ENCODE assay signal across 26 cellular contexts in the genomic region with DNA sequence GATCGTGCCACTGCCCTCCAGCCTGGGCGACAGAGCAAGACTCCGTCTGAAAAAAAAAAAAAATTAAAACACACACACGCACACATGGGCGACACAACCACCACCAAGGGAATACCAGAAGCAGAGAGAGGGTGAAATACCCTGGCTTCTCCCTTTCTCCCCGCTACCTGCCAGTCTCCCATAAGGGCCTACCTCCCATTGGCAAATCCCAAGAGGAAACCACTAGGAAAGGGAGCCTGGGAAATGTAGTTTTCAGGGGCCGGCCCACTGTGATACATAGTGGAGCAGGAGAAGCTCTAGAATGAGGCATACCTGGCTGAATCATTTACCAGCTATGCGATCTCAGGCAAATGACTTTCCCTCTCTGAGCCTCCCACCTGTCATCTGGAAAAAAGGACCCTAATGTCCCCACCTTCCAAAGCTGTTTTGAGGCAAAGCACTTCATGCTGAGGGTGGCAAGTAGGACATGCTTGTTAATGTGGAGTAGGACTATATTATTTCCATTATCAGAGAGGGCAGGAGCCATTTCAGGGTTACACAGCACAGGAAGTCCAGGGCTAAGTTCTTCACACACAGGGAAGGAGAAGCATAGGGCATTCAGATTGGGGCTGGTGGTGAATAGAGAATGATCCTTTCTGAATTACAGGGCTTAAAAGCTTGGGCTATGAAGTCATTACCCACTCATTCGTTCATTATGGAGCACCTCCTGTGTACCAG. TPM values are rescaled to one million over a fixed set of nuclear protein-coding genes. Genes with fewer than 3 reads are reported as not detected.
A peak's percentile ranks its signal among the peaks of the same experiment; 100 is the strongest.
DNase-seq lines count a peak whose midpoint lies in the region; ATAC-seq and TF ChIP-seq lines count a peak whose summit lies in the region.
"Had no signal": no experiment of that assay in that cellular context is flagged by ENCODE, and none has a peak within 500 bp of the region (broad histone marks: within the 10 kb centered on the region; RNA-seq: fewer than 3 reads in every experiment).

No MANE protein-coding gene starts in this region.

- H3K9ac ChIP-seq in mammary epithelial cell (ENCODE audit: insufficient read depth, low read length) (no peak overlapping the region), IMR-90 (ENCODE audit: low read depth, low read length) (no peak overlapping the region), trophoblast cell (ENCODE audit: low read length) (no peak overlapping the region)
- H3K9ac ChIP-seq: BLaER1 had no signal

- no peak overlapping the region for H4K5ac ChIP-seq in IMR-90 (ENCODE audit: low read depth, low read length)

- BruUV-seq in mammary epithelial cell (replicated peaks; lab: Mats Ljungman, UMichigan) (no TSS peak), MCF 10A (replicated peaks; lab: Mats Ljungman, UMichigan) (no TSS peak), IMR-90 (replicated peaks; lab: Mats Ljungman, UMichigan) (no TSS peak)

- H3K23ac ChIP-seq in IMR-90 (ENCODE audit: low read depth, low read length) (no peak overlapping the region), trophoblast cell (ENCODE audit: low read length) (no peak overlapping the region)

- no peak overlapping the region for H2BK20ac ChIP-seq in IMR-90 (ENCODE audit: low read depth, low read length)

- POLR2A ChIA-PET in MCF 10A (lab: Yijun Ruan, JAX) (interaction anchor here (0.9 to 2.7 kb wide), 5 partner anchors 11 to 31 kb away, joined by 3 to 9 read pairs (median 4); partner anchors contain the start of genes AXL and HNRNPUL1), IMR-90 (lab: Charles Lee; ENCODE audit: unreplicated experiment) (no interaction called here)

- no peak overlapping the region for H3K27ac Mint-ChIP-seq in MCF 10A (ENCODE audit: low read depth, unreplicated experiment)
- H3K27ac Mint-ChIP-seq: activated B cell treated with CpG ODN at 0.5 μM for 24 hours; activated CD4-positive, alpha-beta memory T cell treated with anti-CD3 and anti-CD28 coated beads for 36 hours; activated naive CD4-positive, alpha-beta T cell treated with anti-CD3 and anti-CD28 coated beads, Interleukin-2, amount 50 U/mL, for 24 hours; stimulated activated naive CD8-positive, alpha-beta T cell treated with anti-CD3 and anti-CD28 coated beads, Interleukin-15, Interleukin-2, amounts not matched to agents 100 ng/mL and 50 ng/mL, for 24 hours had no signal

- peaks cover 54% of the 10 kb centered on the region for H3K36me3 ChIP-seq in mammary epithelial cell (ENCODE audit: insufficient read depth, low read length)
- H3K36me3 ChIP-seq in IMR-90 (ENCODE audit: control insufficient read depth, insufficient read depth, low read length), result peaks cover 79% of the 10 kb centered on the region
- H3K36me3 ChIP-seq in WERI-Rb-1, result no peaks in the 10 kb centered on the region
- H3K36me3 ChIP-seq in trophoblast cell (ENCODE audit: control insufficient read depth in 1 of 2, insufficient read depth in 2 of 2, low read length in 2 of 2), result peaks cover 70 to 76% of the 10 kb centered on the region in 2 experiments
- H3K36me3 ChIP-seq: BLaER1 had no signal

- H3K4me1 ChIP-seq in mammary epithelial cell (ENCODE audit: insufficient read depth, low read length), result no peaks in the 10 kb centered on the region
- no peaks in the 10 kb centered on the region for H3K4me1 ChIP-seq in IMR-90 (ENCODE audit: control insufficient read depth, insufficient read depth, low read length)
- no peaks in the 10 kb centered on the region for H3K4me1 ChIP-seq in trophoblast cell (ENCODE audit: control insufficient read depth in 1 of 2, insufficient read depth in 2 of 2, low read length in 2 of 2)
- H3K4me1 ChIP-seq: BLaER1, sigmoid colon had no signal

- DNase-seq in mammary epithelial cell (peak; percentile 46), MCF 10A (ENCODE audit: unreplicated experiment) (no peak), IMR-90 (no peak), WERI-Rb-1 (peak; percentile 25), trophoblast cell (peak; percentile 42 to 54), NCI-H1436 (lab: John Stamatoyannopoulos, UW) (no peak), SW 1271 (lab: John Stamatoyannopoulos, UW) (no peak)
- DNase-seq in stimulated activated naive CD4-positive, alpha-beta T cell treated with Interleukin-2 at 50 U/mL for 16 hours (lab: John Stamatoyannopoulos, UW), result no peak
- DNase-seq: activated B cell treated with CpG ODN at 0.5 μM for 24 hours; activated CD4-positive, alpha-beta memory T cell treated with anti-CD3 and anti-CD28 coated beads for 36 hours; activated CD8-positive, alpha-beta memory T cell treated with anti-CD3 and anti-CD28 coated beads, Interleukin-2, amount 50 U/mL, for 48 hours; anterior cingulate cortex; Karpas-422; NCI-H187 treated with DMSO at 0.1 percent for 48 hours; RPMI8226; sigmoid colon had no signal

- H3K79me2 ChIP-seq in mammary epithelial cell (ENCODE audit: insufficient read depth, low read length), result no peaks in the 10 kb centered on the region
- H3K79me2 ChIP-seq in trophoblast cell (ENCODE audit: control insufficient read depth, insufficient read depth, low read length, poor library complexity), result no peaks in the 10 kb centered on the region

- in situ Hi-C loops in mammary epithelial cell (cut with MboI; ENCODE audit: low sequenced_read_pairs in 2 of 2) (no loop called here), IMR-90 (cut with MboI; ENCODE audit: low sequenced_read_pairs) (loop anchor here (25.0 kb wide), 1 partner anchor 588 kb away; no protein-coding TSS in a partner anchor)

- no peak overlapping the region for H2AFZ ChIP-seq in mammary epithelial cell (ENCODE audit: low read depth, low read length)
- no peak overlapping the region for H2AFZ ChIP-seq in IMR-90 (replicated peaks; ENCODE audit: low read length, poor library complexity)
- H2AFZ ChIP-seq in trophoblast cell (ENCODE audit: insufficient read depth, low read length, poor library complexity), result no peak overlapping the region

- peak overlapping the region in 1 of 2 experiments; percentile 14; a peak in 2 of 4 replicates for H4K8ac ChIP-seq in IMR-90 (ENCODE audit: low read depth in 2 of 2, low read length in 2 of 2)
- H4K8ac ChIP-seq in trophoblast cell (ENCODE audit: low read depth, low read length), result no peak overlapping the region

- H2BK5ac ChIP-seq in IMR-90 (ENCODE audit: low read depth, low read length, poor library complexity, severe bottlenecking), result no peak overlapping the region
- no peak overlapping the region for H2BK5ac ChIP-seq in trophoblast cell (ENCODE audit: low read depth, low read length, poor library complexity)

- H2BK12ac ChIP-seq in trophoblast cell (ENCODE audit: low read length), result no peak overlapping the region

- H3K9me1 ChIP-seq in IMR-90 (ENCODE audit: insufficient read depth, low read length), result no peaks in the 10 kb centered on the region

- H3K36me3 Mint-ChIP-seq in MCF 10A (ENCODE audit: insufficient read depth, unreplicated experiment), result peaks cover 99% of the 10 kb centered on the region
- H3K36me3 Mint-ChIP-seq: activated CD4-positive, alpha-beta memory T cell treated with anti-CD3 and anti-CD28 coated beads for 36 hours; activated naive CD4-positive, alpha-beta T cell treated with anti-CD3 and anti-CD28 coated beads, Interleukin-2, amount 50 U/mL, for 24 hours had no signal

- H3K9me3 Mint-ChIP-seq in MCF 10A (ENCODE audit: unreplicated experiment), result no peaks in the 10 kb centered on the region
- H3K9me3 Mint-ChIP-seq: activated B cell treated with CpG ODN at 0.5 μM for 24 hours; activated CD4-positive, alpha-beta memory T cell treated with anti-CD3 and anti-CD28 coated beads for 36 hours; activated naive CD4-positive, alpha-beta T cell treated with anti-CD3 and anti-CD28 coated beads, Interleukin-2, amount 50 U/mL, for 24 hours; activated T-helper 17 cell treated with anti-CD3 and anti-CD28 coated beads, Interleukin-2, amount 50 U/mL, for 72 hours; stimulated activated naive CD8-positive, alpha-beta T cell treated with anti-CD3 and anti-CD28 coated beads, Interleukin-15, Interleukin-2, amounts not matched to agents 100 ng/mL and 50 ng/mL, for 24 hours had no signal

- no peak overlapping the region for H3K4ac ChIP-seq in IMR-90 (ENCODE audit: low read depth, low read length)
- H3K4ac ChIP-seq in trophoblast cell (ENCODE audit: low read depth, low read length), result no peak overlapping the region

- H4K91ac ChIP-seq in IMR-90 (ENCODE audit: insufficient read depth, low read depth, low read length) (no peak overlapping the region), trophoblast cell (ENCODE audit: low read depth, low read length) (no peak overlapping the region)

- H2AK9ac ChIP-seq in IMR-90 (replicated peaks; ENCODE audit: low read depth, low read length, poor library complexity), result no peak overlapping the region

- no peaks in the 10 kb centered on the region for H3K4me1 Mint-ChIP-seq in MCF 10A (ENCODE audit: insufficient read depth, unreplicated experiment)
- H3K4me1 Mint-ChIP-seq: activated B cell treated with CpG ODN at 0.5 μM for 24 hours; activated naive CD4-positive, alpha-beta T cell treated with anti-CD3 and anti-CD28 coated beads, Interleukin-2, amount 50 U/mL, for 24 hours; activated T-helper 17 cell treated with anti-CD3 and anti-CD28 coated beads, Interleukin-2, amount 50 U/mL, for 72 hours had no signal

- dilution Hi-C loops in mammary epithelial cell (cut with HindIII; ENCODE audit: low sequenced_read_pairs) (no loop called here), IMR-90 (cut with HindIII; ENCODE audit: low sequenced_read_pairs, unreplicated experiment) (no loop called here)

- H3K56ac ChIP-seq in IMR-90 (ENCODE audit: extremely low read depth, insufficient read depth, low read length), result no peak overlapping the region

- intact Hi-C loops in mammary epithelial cell (cut with micrococcal nuclease) (no loop called here), MCF 10A (cut with micrococcal nuclease) (no loop called here), IMR-90 (cut with micrococcal nuclease) (no loop called here)

- peak; percentile 32; the same call in 1 of the 2 replicates for TF ChIP-seq POLR2A in IMR-90 (IDR thresholded peaks at IDR 0.05; ENCODE audit: low read depth, low read length)

- H3K27me3 Mint-ChIP-seq in MCF 10A (ENCODE audit: insufficient read depth, unreplicated experiment), result no peaks in the 10 kb centered on the region
- H3K27me3 Mint-ChIP-seq: activated naive CD4-positive, alpha-beta T cell treated with anti-CD3 and anti-CD28 coated beads, Interleukin-2, amount 50 U/mL, for 24 hours; progenitor cell of endocrine pancreas had no signal

- no peak overlapping the region for H2AK5ac ChIP-seq in IMR-90 (ENCODE audit: low read depth, low read length)
- H2AK5ac ChIP-seq in trophoblast cell (ENCODE audit: low read length), result no peak overlapping the region

- H3K18ac ChIP-seq in IMR-90 (ENCODE audit: low read depth, low read length) (no peak overlapping the region), trophoblast cell (ENCODE audit: low read length) (no peak overlapping the region)

- no peak overlapping the region for H2BK120ac ChIP-seq in IMR-90 (ENCODE audit: low read depth, low read length)
- H2BK120ac ChIP-seq in trophoblast cell (ENCODE audit: insufficient read depth, low read length, poor library complexity), result no peak overlapping the region

- H4K12ac ChIP-seq in trophoblast cell (ENCODE audit: low read depth, low read length), result no peak overlapping the region

- CTCF ChIA-PET in mammary epithelial cell (lab: Charles Lee; ENCODE audit: low non-redundant PET), result no interaction called here
- CTCF ChIA-PET in MCF 10A (lab: Yijun Ruan, JAX), result interaction anchor here (0.5 to 1.0 kb wide), 3 partner anchors 9 to 116 kb away, joined by 3 to 5 read pairs (median 4); no protein-coding TSS in a partner anchor
- CTCF ChIA-PET in IMR-90 (lab: Yijun Ruan, JAX), result no interaction called here

- no peak for ATAC-seq in IMR-90 (ENCODE audit: low read depth)
- ATAC-seq: activated T-helper 17 cell treated with anti-CD3 and anti-CD28 coated beads, Interleukin-2, amount 50 U/mL, for 72 hours had no signal

- peaks cover 41 to 74% of the 10 kb centered on the region in 2 experiments for H3K79me1 ChIP-seq in IMR-90 (ENCODE audit: low read depth in 1 of 2, low read length in 2 of 2)
- H3K79me1 ChIP-seq in trophoblast cell (ENCODE audit: low read length), result no peaks in the 10 kb centered on the region

- TF ChIP-seq RAD21 in IMR-90 (IDR thresholded peaks at IDR 0.05; ENCODE audit: low read length), result no peak

- H2BK15ac ChIP-seq in IMR-90 (ENCODE audit: low read depth, low read length), result no peak overlapping the region

- WGBS in mammary epithelial cell (ENCODE audit: low coverage, missing lambda C conversion rate), result 77% methylated on average over 5 of the region's 9 CpGs
- WGBS in IMR-90 (ENCODE audit: extremely low coverage in 2 of 2, insufficient read length in 1 of 2), 2 experiments, result no CpG with 5 or more reads among the region's 9 CpGs
- no CpG with 5 or more reads among the region's 9 CpGs for WGBS in trophoblast cell (ENCODE audit: extremely low coverage, insufficient coverage, insufficient read length)

- H3K4me3 ChIP-seq in mammary epithelial cell (replicated peaks in 1 of 3; ENCODE audit: insufficient read depth in 1 of 3, low read depth in 2 of 3, low read length in 3 of 3), result no peak overlapping the region
- no peak overlapping the region for H3K4me3 ChIP-seq in IMR-90 (ENCODE audit: insufficient read depth, low read depth, low read length)
- H3K4me3 ChIP-seq in WERI-Rb-1 (ENCODE audit: low read depth, low read length), result no peak overlapping the region
- H3K4me3 ChIP-seq in trophoblast cell (ENCODE audit: low read depth, low read length), result no peak overlapping the region
- H3K4me3 ChIP-seq: BLaER1, cardiac muscle cell, coronary artery, sigmoid colon, SK-N-MC had no signal

- no peaks in the 10 kb centered on the region for H3K27me3 ChIP-seq in mammary epithelial cell (ENCODE audit: insufficient read depth, low read length)
- no peaks in the 10 kb centered on the region for H3K27me3 ChIP-seq in IMR-90 (ENCODE audit: control insufficient read depth, insufficient read depth, low read length)
- no peaks in the 10 kb centered on the region for H3K27me3 ChIP-seq in WERI-Rb-1 (ENCODE audit: insufficient read depth, low read depth, severe bottlenecking)
- H3K27me3 ChIP-seq in trophoblast cell (ENCODE audit: insufficient read depth, low read length), result no peaks in the 10 kb centered on the region
- H3K27me3 ChIP-seq: BLaER1, cardiac muscle cell, sigmoid colon had no signal

- no peak overlapping the region for H3K4me3 Mint-ChIP-seq in MCF 10A (ENCODE audit: unreplicated experiment)
- H3K4me3 Mint-ChIP-seq: activated B cell treated with CpG ODN at 0.5 μM for 24 hours; activated CD4-positive, alpha-beta memory T cell treated with anti-CD3 and anti-CD28 coated beads for 36 hours; activated naive CD4-positive, alpha-beta T cell treated with anti-CD3 and anti-CD28 coated beads, Interleukin-2, amount 50 U/mL, for 24 hours; activated T-helper 17 cell treated with anti-CD3 and anti-CD28 coated beads, Interleukin-2, amount 50 U/mL, for 72 hours; stimulated activated naive CD8-positive, alpha-beta T cell treated with anti-CD3 and anti-CD28 coated beads, Interleukin-15, Interleukin-2, amounts not matched to agents 100 ng/mL and 50 ng/mL, for 24 hours had no signal

- no peak overlapping the region for H3K27ac ChIP-seq in mammary epithelial cell (ENCODE audit: insufficient read depth, low read depth, low read length)
- no peak overlapping the region for H3K27ac ChIP-seq in IMR-90 (ENCODE audit: insufficient read depth, low read length)
- no peak overlapping the region for H3K27ac ChIP-seq in WERI-Rb-1
- no peak overlapping the region for H3K27ac ChIP-seq in trophoblast cell (ENCODE audit: low read depth, low read length)
- H3K27ac ChIP-seq: BLaER1, cardiac muscle cell, coronary artery, sigmoid colon, SK-N-MC had no signal

- H4K20me1 ChIP-seq in mammary epithelial cell (ENCODE audit: insufficient read depth, low read length) (no peaks in the 10 kb centered on the region), IMR-90 (ENCODE audit: insufficient read depth, low read length) (peaks cover 20% of the 10 kb centered on the region; the same call in 1 of the 2 replicates)
- H4K20me1 ChIP-seq: BLaER1 had no signal

- H3K9me3 ChIP-seq in mammary epithelial cell (replicated peaks; ENCODE audit: insufficient read depth, low read length) (no peaks in the 10 kb centered on the region), IMR-90 (ENCODE audit: control insufficient read depth, insufficient read depth, low read length) (no peaks in the 10 kb centered on the region), WERI-Rb-1 (ENCODE audit: severe bottlenecking) (no peaks in the 10 kb centered on the region), trophoblast cell (ENCODE audit: insufficient read depth, low read depth, low read length) (no peaks in the 10 kb centered on the region)
- H3K9me3 ChIP-seq: BLaER1, sigmoid colon had no signal

- no peak overlapping the region for H3K14ac ChIP-seq in IMR-90 (replicated peaks; ENCODE audit: low read depth, low read length)
- no peak overlapping the region for H3K14ac ChIP-seq in trophoblast cell (ENCODE audit: low read length)

- TF ChIP-seq CTCF in mammary epithelial cell (conservative IDR thresholded peaks at IDR 0.05 in 1 of 2, IDR thresholded peaks at IDR 0.05 in 1 of 2; ENCODE audit: extremely low read depth in 1 of 2, insufficient read depth in 1 of 2, low read depth in 1 of 2, low read length in 2 of 2), result no peak
- no peak for TF ChIP-seq CTCF in MCF 10A (IDR thresholded peaks at IDR 0.05; ENCODE audit: unreplicated experiment)
- no peak for TF ChIP-seq CTCF in IMR-90 (conservative IDR thresholded peaks at IDR 0.05; ENCODE audit: low read depth, low read length)
- TF ChIP-seq CTCF in WERI-Rb-1 (IDR thresholded peaks at IDR 0.05; ENCODE audit: low read depth, low read length), result no peak

- no peak overlapping the region for H3K4me2 ChIP-seq in mammary epithelial cell (ENCODE audit: insufficient read depth, low read depth, low read length)
- no peak overlapping the region for H3K4me2 ChIP-seq in IMR-90 (ENCODE audit: low read depth, low read length)
- H3K4me2 ChIP-seq in trophoblast cell (ENCODE audit: low read length), result no peak overlapping the region
- H3K4me2 ChIP-seq: BLaER1 had no signal

RNA-seq across cellular contexts. Expression of gene HNRNPUL1, which starts 14.3 kb away (rescaled TPM):
- total RNA-seq in mammary epithelial cell (100 to 1,000 TPM in 1 of 2 donors, 10 to 100 TPM in 1; 80.7 to 175 TPM), MCF 10A (2022) (179 and 204 TPM in 2 replicates), IMR-90 (2012; rRNA removed) (50.7 and 56.1 TPM in 2 replicates)
- polyA plus RNA-seq in mammary epithelial cell (38.8 TPM), IMR-90 (2012; rRNA removed) (67.3 and 68.1 TPM in 2 replicates)
- polyA minus RNA-seq in mammary epithelial cell, result 148 TPM
- 51.7 and 53.7 TPM in 2 replicates for polyA plus RNA-seq in IMR-90 (2012; cell fraction: cytosol; rRNA removed)
- polyA plus RNA-seq in IMR-90 (2012; cell fraction: nucleus; rRNA removed; ENCODE audit: low replicate concordance), result 65.4 and 102 TPM in 2 replicates
- polyA plus RNA-seq in trophoblast cell (2013), result 233 and 238 TPM in 2 replicates

RNA-seq across cellular contexts. Expression of gene AXL, which starts 30.8 kb away (rescaled TPM):
- total RNA-seq in mammary epithelial cell (100 to 1,000 TPM; 121 to 141 TPM), MCF 10A (2022) (136 and 165 TPM in 2 replicates), IMR-90 (2012; rRNA removed) (444 and 466 TPM in 2 replicates)
- polyA plus RNA-seq in mammary epithelial cell (57.3 TPM), IMR-90 (2012; rRNA removed) (212 and 235 TPM in 2 replicates)
- polyA minus RNA-seq in mammary epithelial cell, result 460 TPM
- polyA plus RNA-seq in IMR-90 (2012; cell fraction: cytosol; rRNA removed), result 163 and 168 TPM in 2 replicates
- polyA plus RNA-seq in IMR-90 (2012; cell fraction: nucleus; rRNA removed; ENCODE audit: low replicate concordance), result 125 and 184 TPM in 2 replicates
- polyA plus RNA-seq in trophoblast cell (2013), result 76.6 and 78.9 TPM in 2 replicates
- total RNA-seq: activated B cell treated with CpG ODN at 0.5 μM for 24 hours had no signal

RNA-seq across cellular contexts. Expression of gene CYP2S1, which starts 56.8 kb away (rescaled TPM):
- total RNA-seq in mammary epithelial cell (1 to 10 TPM in 1 of 2 donors, under 1 TPM in 1; 0.50 to 7.1 TPM), MCF 10A (2022) (not detected in 2 replicates), IMR-90 (2012; rRNA removed) (0.54 and 0.83 TPM in 2 replicates)
- polyA plus RNA-seq in mammary epithelial cell (0.42 TPM), IMR-90 (2012; rRNA removed) (0.98 and 2.1 TPM in 2 replicates)
- 2.1 TPM for polyA minus RNA-seq in mammary epithelial cell
- polyA plus RNA-seq in IMR-90 (2012; cell fraction: cytosol; rRNA removed), result 0.75 and 1.4 TPM in 2 replicates
- 0.77 and 1.2 TPM in 2 replicates for polyA plus RNA-seq in IMR-90 (2012; cell fraction: nucleus; rRNA removed; ENCODE audit: low replicate concordance)
- 10.3 and 11.2 TPM in 2 replicates for polyA plus RNA-seq in trophoblast cell (2013)
- total RNA-seq: activated B cell treated with CpG ODN at 0.5 μM for 24 hours, G401, lung microvascular endothelial cell had no signal

Comparison
In these comparisons a context has a peak if more than half of its experiments do, and no peak if none do; other contexts are left out.
1. DNase-seq: peak in mammary epithelial cell (single experiment), WERI-Rb-1 (single experiment) and trophoblast cell (2 of 2); none in MCF 10A (single experiment), IMR-90 (single experiment), NCI-H1436 (single experiment), SW 1271 (0 of 2) and stimulated activated naive CD4-positive, alpha-beta T cell treated with Interleukin-2 at 50 U/mL for 16 hours (single experiment).